ENCODE assay signal across 18 cellular contexts in the genomic region with DNA sequence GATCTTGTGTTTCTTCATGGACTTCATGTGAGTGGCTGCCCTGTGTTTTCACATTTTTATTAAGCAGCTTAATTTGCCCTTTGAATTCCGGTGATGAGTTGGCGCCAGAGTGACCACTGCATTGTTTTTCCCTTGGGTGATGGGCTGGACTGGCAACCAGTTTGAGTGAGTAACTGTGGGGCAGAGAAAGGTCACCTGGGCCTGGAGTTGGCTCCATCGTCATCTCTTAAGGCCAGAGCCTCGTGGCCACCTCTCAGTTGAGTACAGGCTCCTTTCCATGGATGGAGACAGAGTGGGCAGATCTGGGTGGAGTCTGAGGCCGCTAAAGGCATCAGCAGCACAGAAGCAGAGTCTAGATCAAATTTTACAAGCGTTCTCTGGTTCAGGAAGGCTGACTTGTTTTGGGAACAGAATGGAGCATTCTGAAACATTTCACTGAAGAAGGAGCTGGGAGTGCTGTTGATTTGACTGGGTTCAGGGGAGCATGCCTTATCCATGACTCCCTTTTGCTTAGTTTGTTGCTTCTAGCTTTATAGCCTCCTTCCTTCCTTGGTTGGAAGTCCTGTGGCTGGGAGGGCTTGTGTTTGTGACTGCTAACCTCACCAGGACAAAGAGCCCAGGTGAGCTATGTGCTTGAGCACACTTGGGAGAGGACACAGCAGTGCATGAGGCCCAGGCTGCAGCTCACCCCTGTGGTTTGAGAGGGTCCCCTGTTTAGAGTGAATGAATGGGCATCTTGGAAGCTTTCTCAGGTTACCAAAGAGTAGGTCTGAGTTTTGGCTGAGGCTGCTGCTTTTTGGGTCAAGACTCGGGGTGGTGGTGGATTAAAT. TPM values are rescaled to one million over a fixed set of nuclear protein-coding genes. Genes with fewer than 3 reads are reported as not detected.
DNase-seq lines count a peak whose midpoint lies in the region; ATAC-seq and TF ChIP-seq lines count a peak whose summit lies in the region.
"Had no signal": no experiment of that assay in that cellular context is flagged by ENCODE, and none has a peak within 500 bp of the region (broad histone marks: within the 10 kb centered on the region; RNA-seq: fewer than 3 reads in every experiment).

No MANE protein-coding gene starts in this region.

- no peak for ATAC-seq in naive thymus-derived CD8-positive, alpha-beta T cell
- ATAC-seq in GM21360 (IDR thresholded peaks at IDR 0.05; ENCODE audit: unreplicated experiment) (no peak), GM18870 (IDR thresholded peaks at IDR 0.05; ENCODE audit: unreplicated experiment) (no peak), GM21447 (IDR thresholded peaks at IDR 0.05; ENCODE audit: unreplicated experiment) (no peak)
- ATAC-seq: pancreas had no signal

- H3K4me1 Mint-ChIP-seq in brain, result peaks cover 77% of the 10 kb centered on the region
- H3K4me1 Mint-ChIP-seq in naive thymus-derived CD8-positive, alpha-beta T cell, result peaks cover 47 to 80% (median 77%) of the 10 kb centered on the region in 4 donors

- H3K4me3 ChIP-seq in ACC112 (ENCODE audit: low read depth, low read length), result no peak overlapping the region
- no peak overlapping the region for H3K4me3 ChIP-seq in H7 (ENCODE audit: insufficient read depth, low read depth, low read length)
- H3K4me3 ChIP-seq: breast epithelium, pancreas had no signal

- H3K79me2 ChIP-seq in ACC112 (ENCODE audit: control insufficient read depth, insufficient read depth, low read length, unreplicated experiment), result peaks cover 46% of the 10 kb centered on the region

- H3K27me3 ChIP-seq in ACC112 (ENCODE audit: insufficient read depth, low read length) (no peaks in the 10 kb centered on the region), H7 (ENCODE audit: control insufficient read depth, insufficient read depth, low read length) (no peaks in the 10 kb centered on the region)
- H3K27me3 ChIP-seq: breast epithelium, pancreas had no signal

- H3K4me3 Mint-ChIP-seq in brain, result peak overlapping the region in 2 of 5 experiments; percentile 5 to 38
- H3K4me3 Mint-ChIP-seq in naive thymus-derived CD8-positive, alpha-beta T cell, result no peak overlapping the region

- H3K27ac ChIP-seq in ACC112 (ENCODE audit: low read depth, low read length), result peak overlapping the region; percentile 73
- H3K27ac ChIP-seq: epithelial cell of prostate, pancreas had no signal

- H3K36me3 ChIP-seq in ACC112 (ENCODE audit: insufficient read depth, low read length), result no peaks in the 10 kb centered on the region
- no peaks in the 10 kb centered on the region; the same call in 1 of the 2 replicates for H3K36me3 ChIP-seq in H7 (replicated peaks; ENCODE audit: control insufficient read depth, insufficient read depth, low read length)
- H3K36me3 ChIP-seq: breast epithelium, pancreas had no signal

- H3K9me3 Mint-ChIP-seq in brain, result peaks cover 0 to 3% (median 0%) of the 10 kb centered on the region in 5 experiments
- H3K9me3 Mint-ChIP-seq in naive thymus-derived CD8-positive, alpha-beta T cell, result no peaks in the 10 kb centered on the region

- peak; percentile 32 for DNase-seq in H7
- no peak for DNase-seq in naive thymus-derived CD8-positive, alpha-beta T cell
- no peak for DNase-seq in central memory CD4-positive, alpha-beta T cell
- DNase-seq: activated T-cell treated with anti-CD3 and anti-CD28 coated beads, Interleukin-2, amount 50 U/mL, for 48 hours; GDM1; KG1; mammary epithelial cell; NCI-H2081; pancreas; stimulated activated CD4-positive, alpha-beta T cell treated with anti-CD3 and anti-CD28 coated beads, Interleukin-4, amount 100 ng/mL, for 24 hours; stimulated activated naive CD4-positive, alpha-beta T cell treated with Interleukin-2 at 50 U/mL for 16 hours had no signal

- peaks cover 16% of the 10 kb centered on the region for H3K4me1 ChIP-seq in ACC112 (ENCODE audit: control insufficient read depth, insufficient read depth, low read length, unreplicated experiment)

- no peaks in the 10 kb centered on the region for H3K27me3 Mint-ChIP-seq in brain
- H3K27me3 Mint-ChIP-seq in naive thymus-derived CD8-positive, alpha-beta T cell, result no peaks in the 10 kb centered on the region

- TF ChIP-seq CTCF in brain (conservative IDR thresholded peaks at IDR 0.05), result no peak

- peaks cover 68% of the 10 kb centered on the region for H3K36me3 Mint-ChIP-seq in brain
- H3K36me3 Mint-ChIP-seq in naive thymus-derived CD8-positive, alpha-beta T cell, result peaks cover 0 to 59% (median 0%) of the 10 kb centered on the region in 3 donors

- H3K27ac Mint-ChIP-seq in brain, result peak overlapping the region in 3 of 5 experiments; percentile 31 to 51 (median 32)
- H3K27ac Mint-ChIP-seq in naive thymus-derived CD8-positive, alpha-beta T cell, result peak overlapping the region in 9 of 10 donors; percentile 3 to 74 (median 52)

- POLR2A ChIA-PET in naive thymus-derived CD8-positive, alpha-beta T cell (lab: Charles Lee), result interaction anchor here (0.7 kb wide), 1 partner anchor 51 kb away, joined by 8 read pairs; no protein-coding TSS in a partner anchor

- H2AFZ ChIP-seq in ACC112 (ENCODE audit: low read length, unreplicated experiment), result no peak overlapping the region

RNA-seq across cellular contexts. Expression of gene BCR, which starts 7.8 kb away (rescaled TPM):
- total RNA-seq in H7 (2014; rRNA removed; shearing (Covaris generic)), result 84.7 and 89.1 TPM in 2 replicates
- 52.6 TPM for polyA plus RNA-seq in brain (ENCODE audit: insufficient read depth, low read depth, low replicate concordance)
- total RNA-seq in naive thymus-derived CD8-positive, alpha-beta T cell, result 10 to 100 TPM; 72.1 to 76.9 TPM
- 10 to 100 TPM in 1 of 3 donors, 1 to 10 TPM in 2; 3.8 to 18.3 (median 5.6) TPM for polyA plus RNA-seq in naive thymus-derived CD8-positive, alpha-beta T cell

RNA-seq across cellular contexts. Expression of gene RAB36, which starts 42.8 kb away (rescaled TPM):
- 0.81 and 1.7 TPM in 2 replicates for total RNA-seq in H7 (2014; rRNA removed; shearing (Covaris generic))
- polyA plus RNA-seq in brain (ENCODE audit: insufficient read depth, low read depth, low replicate concordance), result 13.4 TPM
- 1 to 10 TPM; 1.1 to 1.2 TPM for total RNA-seq in naive thymus-derived CD8-positive, alpha-beta T cell
- polyA plus RNA-seq in naive thymus-derived CD8-positive, alpha-beta T cell, result 1 to 10 TPM in 1 of 3 donors, under 1 TPM in 2; 0.66 to 2.0 (median 0.97) TPM

RNA-seq across cellular contexts. Expression of gene RSPH14, which starts 46.3 kb away (rescaled TPM):
- not detected in 2 replicates for total RNA-seq in H7 (2014; rRNA removed; shearing (Covaris generic))
- 4.2 TPM for polyA plus RNA-seq in brain (ENCODE audit: insufficient read depth, low read depth, low replicate concordance)
- total RNA-seq in naive thymus-derived CD8-positive, alpha-beta T cell, result under 1 TPM in 1 of 2 experiments, not detected in 1; 0.77 TPM
- polyA plus RNA-seq in naive thymus-derived CD8-positive, alpha-beta T cell, result under 1 TPM in 1 of 3 donors, not detected in 2; 0.26 TPM
- polyA plus RNA-seq: mammary epithelial cell had no signal
